28 cellular contexts compared by ENCODE assay signal in the genomic region with DNA sequence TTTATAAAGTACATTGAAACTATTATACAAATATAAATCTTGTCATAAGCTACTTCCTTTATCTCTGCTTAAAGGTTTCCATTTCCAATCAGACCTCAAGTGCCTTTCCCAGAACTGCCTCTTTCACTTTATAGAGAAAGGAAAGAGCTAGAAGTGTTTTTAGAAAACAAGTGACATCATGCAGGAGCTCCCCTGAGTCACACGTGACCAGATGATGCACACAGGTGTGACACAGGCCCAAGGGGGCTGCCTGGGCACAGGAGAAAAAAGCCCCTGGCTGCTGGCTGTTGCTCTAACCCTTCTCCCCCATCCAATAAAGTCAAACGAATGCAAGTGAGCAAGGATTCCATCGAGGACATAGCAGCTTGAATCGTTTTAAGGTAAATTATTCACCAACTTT. TPM values are rescaled to one million over a fixed set of nuclear protein-coding genes. Genes with fewer than 3 reads are reported as not detected.
DNase-seq lines count a peak whose midpoint lies in the region; ATAC-seq, FAIRE-seq and TF ChIP-seq lines count a peak whose summit lies in the region.
"Had no signal": no experiment of that assay in that cellular context is flagged by ENCODE, and none has a peak within 500 bp of the region (broad histone marks: within the 10 kb centered on the region; RNA-seq: fewer than 3 reads in every experiment).

No MANE protein-coding gene starts in this region.

- H3K36me3 Mint-ChIP-seq in activated CD4-positive, alpha-beta memory T cell treated with anti-CD3 and anti-CD28 coated beads for 36 hours = no peaks in the 10 kb centered on the region
- H3K36me3 Mint-ChIP-seq: CD4-positive, CD25-positive, alpha-beta regulatory T cell had no signal

- no peaks in the 10 kb centered on the region for H3K9me3 Mint-ChIP-seq in activated CD4-positive, alpha-beta memory T cell treated with anti-CD3 and anti-CD28 coated beads for 36 hours
- H3K9me3 Mint-ChIP-seq: GM23338 had no signal

- H3K4me1 Mint-ChIP-seq in activated CD4-positive, alpha-beta memory T cell treated with anti-CD3 and anti-CD28 coated beads for 36 hours (ENCODE audit: low read depth) = no peaks in the 10 kb centered on the region
- H3K4me1 Mint-ChIP-seq: CD4-positive, CD25-positive, alpha-beta regulatory T cell had no signal

- no peak for TF ChIP-seq RAD21 in HepG2 (CRISPR knock-in tag; IDR thresholded peaks at IDR 0.05)

- TF ChIP-seq POLR2A in HepG2 (IDR thresholded peaks at IDR 0.05; ENCODE audit: insufficient read depth in 1 of 2, low read depth in 2 of 2, low read length in 2 of 2) (no peak), right lobe of liver (IDR thresholded peaks at IDR 0.05) (no peak), esophagus muscularis mucosa (IDR thresholded peaks at IDR 0.05; ENCODE audit: low read depth) (no peak)

- no peak for FAIRE-seq in HepG2 (lab: Jason Lieb, UNC)
- FAIRE-seq: A204.1, GM12878, RCC 7860 had no signal

- CTCF ChIA-PET in HepG2 (lab: Yijun Ruan, JAX; ENCODE audit: low intra/inter-chr PET ratio, low total read pairs) = no interaction called here
- CTCF ChIA-PET in activated CD4-positive, alpha-beta memory T cell treated with anti-CD3 and anti-CD28 coated beads for 36 hours (lab: Charles Lee) = interaction anchor here (0.8 to 1.2 kb wide), 2 partner anchors 28 to 187 kb away, joined by 3 read pairs; no protein-coding TSS in a partner anchor

- H4K20me1 ChIP-seq in HepG2 (ENCODE audit: insufficient read depth, low read length) = no peaks in the 10 kb centered on the region
- H4K20me1 ChIP-seq: BLaER1 had no signal

- no peak overlapping the region for H3K4me2 ChIP-seq in HepG2 (ENCODE audit: low read depth, low read length)
- H3K4me2 ChIP-seq: BLaER1, GM23338, SK-N-SH had no signal

- no TSS peak for BruUV-seq in HepG2 (replicated peaks; lab: Mats Ljungman, UMichigan)

- in situ Hi-C loops in HepG2 (cut with HindIII; ENCODE audit: extremely low pct_ligation_motif_present, low pct_unique_long_range_greater_than_20kb) = no loop called here

- H3K4me3 ChIP-seq in HepG2 (replicated peaks in 1 of 3; ENCODE audit: insufficient read depth in 1 of 3, low read depth in 2 of 3, low read length in 3 of 3) = no peak overlapping the region
- no peak overlapping the region for H3K4me3 ChIP-seq in right lobe of liver
- H3K4me3 ChIP-seq in esophagus muscularis mucosa = no peak overlapping the region
- H3K4me3 ChIP-seq: BLaER1, GM12878, GM23338, MG63 had no signal

- H3K27ac ChIP-seq in HepG2 (ENCODE audit: extremely low read length, insufficient read depth, low read length) (no peak overlapping the region), right lobe of liver (no peak overlapping the region), esophagus muscularis mucosa (replicated peaks in 1 of 4) (no peak overlapping the region)
- H3K27ac ChIP-seq: BLaER1 had no signal

- no peak overlapping the region for H3K4me3 Mint-ChIP-seq in activated CD4-positive, alpha-beta memory T cell treated with anti-CD3 and anti-CD28 coated beads for 36 hours
- H3K4me3 Mint-ChIP-seq: CD4-positive, CD25-positive, alpha-beta regulatory T cell; GM23338; H9 had no signal

- POLR2A ChIA-PET in HepG2 (lab: Yijun Ruan, JAX) = no interaction called here
- POLR2A ChIA-PET in activated CD4-positive, alpha-beta memory T cell treated with anti-CD3 and anti-CD28 coated beads for 36 hours (lab: Charles Lee) = no interaction called here

- ATAC-seq in HepG2 = no peak
- ATAC-seq in right lobe of liver = no peak
- ATAC-seq: GM12878, GM23338 had no signal

- TF ChIP-seq EP300 in HepG2 (IDR thresholded peaks at IDR 0.05; ENCODE audit: low read depth in 2 of 2, low read length in 2 of 2) (no peak), HepG2 (CRISPR knock-in tag; IDR thresholded peaks at IDR 0.05; ENCODE audit: borderline replicate concordance) (no peak), esophagus muscularis mucosa (IDR thresholded peaks at IDR 0.05) (no peak)

- intact Hi-C loops in HepG2 (cut with micrococcal nuclease; ENCODE audit: unreplicated experiment) (no loop called here), right lobe of liver (cut with DNase I) (no loop called here), esophagus muscularis mucosa (cut with DNase I) (no loop called here)
- intact Hi-C loops in activated CD4-positive, alpha-beta memory T cell treated with anti-CD3 and anti-CD28 coated beads for 36 hours (cut with micrococcal nuclease) = no loop called here

- H3K36me3 ChIP-seq in HepG2 (replicated peaks in 1 of 2; ENCODE audit: control insufficient read depth in 1 of 2, insufficient read depth in 2 of 2, low read length in 2 of 2) = no peaks in the 10 kb centered on the region
- H3K36me3 ChIP-seq in right lobe of liver = no peaks in the 10 kb centered on the region
- H3K36me3 ChIP-seq in esophagus muscularis mucosa = no peaks in the 10 kb centered on the region
- H3K36me3 ChIP-seq: BLaER1, MG63 had no signal

- WGBS in HepG2 (ENCODE audit: low lambda C conversion rate) = 10% methylated on average over 4 of the region's 4 CpGs
- WGBS in right lobe of liver (ENCODE audit: insufficient coverage, low coverage, low lambda C conversion rate, missing lambda C conversion rate) = 57% methylated on average over 3 of the region's 4 CpGs
- 85% methylated on average over 4 of the region's 4 CpGs for WGBS in esophagus muscularis mucosa

- DNase-seq in NCI-H2171 treated with DMSO at 0.1 percent for 48 hours (lab: John Stamatoyannopoulos, UW) (peak; percentile 33), NCI-H2171 (lab: John Stamatoyannopoulos, UW) (no peak), HepG2 (ENCODE audit: low spot score) (no peak), right lobe of liver (no peak), esophagus muscularis mucosa (ENCODE audit: extremely low spot score) (peak; percentile 21), putamen (ENCODE audit: low spot score) (no peak)
- no peak for DNase-seq in activated CD4-positive, alpha-beta memory T cell treated with anti-CD3 and anti-CD28 coated beads for 36 hours
- DNase-seq: CD4-positive, CD25-positive, alpha-beta regulatory T cell; DMS79; EL; GDM1; H9; IMR-90; KG1; MG63; NCI-H1105 treated with DMSO at 0.1 percent for 48 hours; NCI-H146; NCI-H1930; NCI-H446; NCI-H524 treated with DMSO at 0.1 percent for 48 hours; NCI-H774; SIG-M5; SK-N-SH had no signal

- H3K27ac Mint-ChIP-seq in activated CD4-positive, alpha-beta memory T cell treated with anti-CD3 and anti-CD28 coated beads for 36 hours = no peak overlapping the region
- H3K27ac Mint-ChIP-seq: CD4-positive, CD25-positive, alpha-beta regulatory T cell; GM23338; H9 had no signal

- no peak overlapping the region for H3K9ac ChIP-seq in HepG2 (ENCODE audit: insufficient read depth, low read depth, low read length)
- H3K9ac ChIP-seq: BLaER1, SK-N-SH had no signal

- H2AFZ ChIP-seq in HepG2 (ENCODE audit: low read length) = no peak overlapping the region
- H2AFZ ChIP-seq: GM23338 had no signal

- peaks cover 9% of the 10 kb centered on the region for H3K4me1 ChIP-seq in HepG2 (ENCODE audit: insufficient read depth, low read length)
- no peaks in the 10 kb centered on the region for H3K4me1 ChIP-seq in right lobe of liver
- no peaks in the 10 kb centered on the region for H3K4me1 ChIP-seq in esophagus muscularis mucosa
- H3K4me1 ChIP-seq: BLaER1 had no signal

- peaks cover 2% of the 10 kb centered on the region for H3K27me3 Mint-ChIP-seq in activated CD4-positive, alpha-beta memory T cell treated with anti-CD3 and anti-CD28 coated beads for 36 hours

- no peaks in the 10 kb centered on the region for H3K79me2 ChIP-seq in HepG2 (ENCODE audit: insufficient read depth, low read length)

- peaks cover 7 to 43% of the 10 kb centered on the region in 2 experiments; a peak in 4 of 5 replicates for H3K27me3 ChIP-seq in HepG2 (ENCODE audit: control insufficient read depth in 1 of 2, insufficient read depth in 2 of 2, low read length in 2 of 2)
- H3K27me3 ChIP-seq in right lobe of liver = no peaks in the 10 kb centered on the region
- no peaks in the 10 kb centered on the region for H3K27me3 ChIP-seq in esophagus muscularis mucosa
- H3K27me3 ChIP-seq: BLaER1, MG63 had no signal

- no peaks in the 10 kb centered on the region for H3K9me3 ChIP-seq in HepG2 (ENCODE audit: low read length)
- no peaks in the 10 kb centered on the region for H3K9me3 ChIP-seq in right lobe of liver
- peaks cover 0 to under 1% (median 0%) of the 10 kb centered on the region in 4 donors for H3K9me3 ChIP-seq in esophagus muscularis mucosa
- H3K9me3 ChIP-seq: BLaER1, MG63, SK-N-SH had no signal

- TF ChIP-seq CTCF in HepG2 (CRISPR knock-in tag; IDR thresholded peaks at IDR 0.05) (no peak), right lobe of liver (IDR thresholded peaks at IDR 0.05) (no peak), esophagus muscularis mucosa (IDR thresholded peaks at IDR 0.05) (no peak)

TF ChIP-seq in HepG2, 621 proteins besides CTCF, POLR2A, EP300 and RAD21 (continues in another document):
- TF ChIP-seq CREB1 (IDR thresholded peaks at IDR 0.05) (0 out of 2 replicates have a peak, but pooled peaks have one; percentile 13), CREB1 (CRISPR knock-in tag; IDR thresholded peaks at IDR 0.05) (no peak)

RNA-seq across cellular contexts. Expression of a gene that starts 21.4 kb away (rescaled TPM):
- total RNA-seq in HepG2 (2016; rRNA removed; fragmentation: Illumina TruSeq; extraction: Trizol) (34.6 and 44.3 TPM in 2 replicates), right lobe of liver (10 to 100 TPM; 18.8 to 30.4 (median 26.3) TPM), esophagus muscularis mucosa (10 to 100 TPM; 25.3 to 63.1 (median 48.4) TPM)
- total RNA-seq in HepG2 (2016; cell fraction: cytosol; rRNA removed; fragmentation: Illumina TruSeq; extraction: Trizol; ENCODE audit: low read depth) = 10.1 and 13.4 TPM in 2 replicates
- 33.4 and 38.6 TPM in 2 replicates for total RNA-seq in HepG2 (2016; cell fraction: insoluble cytoplasmic fraction; rRNA removed; fragmentation: Illumina TruSeq; extraction: Trizol)
- total RNA-seq in HepG2 (2016; cell fraction: membrane; rRNA removed; fragmentation: Illumina TruSeq; extraction: Trizol) = 23.4 and 24.2 TPM in 2 replicates
- 29.3 and 37.6 TPM in 2 replicates for total RNA-seq in HepG2 (2016; cell fraction: nucleus; rRNA removed; fragmentation: Illumina TruSeq; extraction: Trizol)
- 99.1 and 101 TPM in 2 replicates for polyA plus RNA-seq in HepG2 (2011; rRNA removed)
- 62.2 and 70.2 TPM in 2 replicates for polyA plus RNA-seq in HepG2 (2011; cell fraction: cytosol; rRNA removed)
- polyA plus RNA-seq in HepG2 (2011; cell fraction: nucleus; rRNA removed) = 57.3 and 58.3 TPM in 2 replicates
- 54.2 and 63.2 TPM in 2 replicates for polyA plus RNA-seq in HepG2 (2012)
- 12.1 and 15.0 TPM in 2 replicates for polyA plus RNA-seq in HepG2 (2016; cell fraction: cytosol; fragmentation: Illumina TruSeq; extraction: Trizol; ENCODE audit: low read depth)
- 41.4 and 47.1 TPM in 2 replicates for polyA plus RNA-seq in HepG2 (2016; cell fraction: insoluble cytoplasmic fraction; fragmentation: Illumina TruSeq; extraction: Trizol; ENCODE audit: low read depth)
- 16.0 and 16.3 TPM in 2 replicates for polyA plus RNA-seq in HepG2 (2016; cell fraction: membrane; fragmentation: Illumina TruSeq; extraction: Trizol; ENCODE audit: low read depth)
- 33.7 and 37.2 TPM in 2 replicates for polyA plus RNA-seq in HepG2 (2016; cell fraction: nucleus; fragmentation: Illumina TruSeq; extraction: Trizol; ENCODE audit: insufficient read depth, low read depth)
- 50.3 and 196 TPM in 2 replicates for polyA minus RNA-seq in HepG2 (2011; rRNA and poly(A)+ RNA removed; ENCODE audit: low replicate concordance)
- 58.1 and 67.7 TPM in 2 replicates for polyA minus RNA-seq in HepG2 (2011; cell fraction: cytosol; rRNA and poly(A)+ RNA removed)
- polyA minus RNA-seq in HepG2 (2011; cell fraction: nucleus; rRNA and poly(A)+ RNA removed) = 92.1 and 100 TPM in 2 replicates
- total RNA-seq in activated CD4-positive, alpha-beta memory T cell treated with anti-CD3 and anti-CD28 coated beads for 36 hours = under 1 TPM; 0.10 to 0.46 TPM
- polyA plus RNA-seq: CD4-positive, CD25-positive, alpha-beta regulatory T cell had no signal

Comparison
In these comparisons a context has a peak if more than half of its experiments do, and no peak if none do; other contexts are left out.
1. DNase-seq: peak in NCI-H2171 treated with DMSO at 0.1 percent for 48 hours (single experiment) and esophagus muscularis mucosa (single experiment); none in NCI-H2171 (single experiment), HepG2 (single experiment), right lobe of liver (0 of 3), activated CD4-positive, alpha-beta memory T cell treated with anti-CD3 and anti-CD28 coated beads for 36 hours (single experiment) and putamen (single experiment).
2. RNA of a gene that starts 21.4 kb away (total RNA-seq): 25.3 to 63.1 TPM in esophagus muscularis mucosa, 10.1 to 44.3 TPM in HepG2 and 18.8 to 30.4 TPM in right lobe of liver; 0.10 to 0.46 TPM in activated CD4-positive, alpha-beta memory T cell treated with anti-CD3 and anti-CD28 coated beads for 36 hours; every median in the first group is over 4 times any median in the second.